Comparison of ENCODE assay signal across 30 cellular contexts in genomic region chr9:116984111-116984510, GRCh38.
"Had no signal": no experiment of that assay in that cellular context is flagged by ENCODE, and none has a peak within 500 bp of the region (broad histone marks: within the 10 kb centered on the region; RNA-seq: fewer than 3 reads in every experiment).

No MANE protein-coding gene starts in this region.

- DNase-seq: activated effector memory CD4-positive, alpha-beta T cell treated with anti-CD3 and anti-CD28 coated beads, Interleukin-2, amount 50 U/mL, for 16 hours; activated effector memory CD4-positive, alpha-beta T cell treated with Interleukin-2 at 50 U/mL for 16 hours; activated gamma-delta T cell; activated gamma-delta T cell treated with Interleukin-2 at 50 U/mL for 16 hours; activated naive CD4-positive, alpha-beta T cell; activated naive CD4-positive, alpha-beta T cell treated with anti-CD3 and anti-CD28 coated beads for 36 hours; activated naive CD4-positive, alpha-beta T cell treated with anti-CD3 and anti-CD28 coated beads, Interleukin-2, amount 10 ng/mL, durations not matched to agents 7 days and 5 days; activated naive CD4-positive, alpha-beta T cell treated with anti-CD3 and anti-CD28 coated beads, Interleukin-2, amount 50 U/mL, for 16 hours; activated naive CD4-positive, alpha-beta T cell treated with Interleukin-2 at 50 U/mL for 16 hours; activated naive CD8-positive, alpha-beta T cell treated with anti-CD3 and anti-CD28 coated beads for 36 hours; activated naive CD8-positive, alpha-beta T cell treated with anti-CD3 and anti-CD28 coated beads, Interleukin-2, amount 10 ng/mL, durations not matched to agents 7 days and 5 days; activated naive CD8-positive, alpha-beta T cell treated with anti-CD3 and anti-CD28 coated beads, Interleukin-2, amount 50 U/mL, for 24 hours; activated T-cell treated with anti-CD3 and anti-CD28 coated beads, Interleukin-2, amount 50 U/mL, for 1 hour; activated T-cell treated with anti-CD3 and anti-CD28 coated beads, Interleukin-2, amount 50 U/mL, for 24 hours; activated T-cell treated with anti-CD3 and anti-CD28 coated beads, Interleukin-2, amount 50 U/mL, for 4 hours; activated T-cell treated with anti-CD3 and anti-CD28 coated beads, Interleukin-2, amount 50 U/mL, for 48 hours; activated T-cell treated with anti-CD3 and anti-CD28 coated beads, Interleukin-2, amount 50 U/mL, for 72 hours; adrenal gland; amniotic stem cell; amygdala; anterior cingulate cortex; aorta; body of pancreas; brain microvascular endothelial cell; caudate nucleus; central memory CD4-positive, alpha-beta T cell; cerebellar nuclear complex had no signal

- H3K27me3 ChIP-seq: adrenal gland, ascending aorta, body of pancreas, brain microvascular endothelial cell, breast epithelium, cardiac muscle cell had no signal

- H3K4me3 ChIP-seq: adrenal gland, ascending aorta, body of pancreas, breast epithelium, cardiac muscle cell had no signal

- H3K36me3 ChIP-seq: adrenal gland, ascending aorta, brain microvascular endothelial cell, breast epithelium, cardiac muscle cell had no signal

- H3K9me3 ChIP-seq: adrenal gland, ascending aorta, body of pancreas, breast epithelium had no signal

- H3K27ac ChIP-seq: adrenal gland, ascending aorta, body of pancreas, brain microvascular endothelial cell, breast epithelium, cardiac muscle cell had no signal

- H3K4me1 ChIP-seq: adrenal gland, ascending aorta, body of pancreas, breast epithelium had no signal
